ENCODE assay signal across 32 cellular contexts in the genomic region with DNA sequence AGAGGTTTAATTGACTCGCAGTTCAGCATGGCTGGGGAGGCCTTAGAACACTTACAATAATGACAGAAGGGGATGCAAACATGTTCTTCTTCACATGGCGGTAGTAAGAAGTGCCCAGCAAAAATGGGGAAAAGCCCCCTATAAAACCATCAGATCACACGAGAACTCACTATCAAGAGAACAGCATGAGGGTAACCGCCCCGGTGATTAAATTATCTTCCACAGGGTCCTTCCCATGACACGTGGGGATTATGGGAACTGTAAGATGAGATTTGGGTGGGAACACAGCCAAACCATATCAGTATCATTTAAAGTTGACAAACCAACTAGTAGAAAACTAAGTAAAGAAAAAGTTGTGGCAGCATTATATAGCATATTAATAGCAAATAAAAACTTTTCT.
"Had no signal": no experiment of that assay in that cellular context is flagged by ENCODE, and none has a peak within 500 bp of the region (broad histone marks: within the 10 kb centered on the region; RNA-seq: fewer than 3 reads in every experiment).

No MANE protein-coding gene starts in this region.

- DNase-seq: activated CD4-positive, alpha-beta memory T cell treated with anti-CD3 and anti-CD28 coated beads for 36 hours; activated CD4-positive, alpha-beta T cell treated with anti-CD3 and anti-CD28 coated beads for 36 hours; activated CD4-positive, alpha-beta T cell treated with anti-CD3 and anti-CD28 coated beads, Interleukin-2, amount 10 ng/mL, durations not matched to agents 24 days and 14 days; activated CD4-positive, CD25-positive, alpha-beta regulatory T cell; activated CD4-positive, CD25-positive, alpha-beta regulatory T cell treated with anti-CD3 and anti-CD28 coated beads, Interleukin-2, amount 50 U/mL, for 72 hours; activated CD8-positive, alpha-beta memory T cell treated with anti-CD3 and anti-CD28 coated beads, Interleukin-2, amount 50 U/mL, for 48 hours; activated CD8-positive, alpha-beta T cell treated with anti-CD3 and anti-CD28 coated beads, Interleukin-2, amount 10 ng/mL, durations not matched to agents 7 days and 5 days; activated gamma-delta T cell; activated naive CD4-positive, alpha-beta T cell; activated naive CD4-positive, alpha-beta T cell treated with anti-CD3 and anti-CD28 coated beads, Interleukin-2, amount 10 ng/mL, durations not matched to agents 7 days and 5 days; activated naive CD8-positive, alpha-beta T cell treated with anti-CD3 and anti-CD28 coated beads, Interleukin-2, amount 10 ng/mL, durations not matched to agents 7 days and 5 days; activated T-cell treated with anti-CD3 and anti-CD28 coated beads for 4 hours; activated T-cell treated with anti-CD3 and anti-CD28 coated beads, Interleukin-2, amount 50 U/mL, for 24 hours; activated T-cell treated with anti-CD3 and anti-CD28 coated beads, Interleukin-2, amount 50 U/mL, for 72 hours; central memory CD4-positive, alpha-beta T cell; cerebellar nuclear complex; colonic mucosa; effector CD8-positive, alpha-beta T cell; foreskin keratinocyte; gastrocnemius medialis; glutamatergic neuron; heart left ventricle; T-helper 17 cell; T1000 had no signal

- H3K36me3 ChIP-seq: ascending aorta, breast epithelium, cardiac muscle cell, colonic mucosa, gastrocnemius medialis, heart left ventricle had no signal

- H3K27me3 ChIP-seq: ascending aorta, breast epithelium, cardiac muscle cell, colonic mucosa, foreskin keratinocyte, heart left ventricle had no signal

- ATAC-seq: activated CD4-positive, alpha-beta T cell treated with anti-CD3 and anti-CD28 coated beads for 36 hours; activated CD8-positive, alpha-beta T cell treated with anti-CD3 and anti-CD28 coated beads, Interleukin-2, amount 10 ng/mL, durations not matched to agents 7 days and 5 days; activated naive CD4-positive, alpha-beta T cell treated with anti-CD3 and anti-CD28 coated beads, Interleukin-2, amount 50 U/mL, for 72 hours; activated T-cell treated with anti-CD3 and anti-CD28 coated beads, Interleukin-2, amount 50 U/mL, for 72 hours; esophagus mucosa; foreskin keratinocyte; gastrocnemius medialis; heart left ventricle; T-helper 17 cell had no signal

- FAIRE-seq: endometrium had no signal

- H3K4me3 ChIP-seq: ascending aorta, breast epithelium, cardiac muscle cell, colonic mucosa, gastrocnemius medialis, heart left ventricle had no signal

- H3K27ac ChIP-seq: ascending aorta, breast epithelium, cardiac muscle cell, colonic mucosa, foreskin keratinocyte, gastrocnemius medialis, heart left ventricle had no signal

- H3K4me3 Mint-ChIP-seq: activated CD4-positive, alpha-beta memory T cell treated with anti-CD3 and anti-CD28 coated beads for 36 hours; activated CD4-positive, alpha-beta T cell treated with anti-CD3 and anti-CD28 coated beads for 36 hours; activated CD4-positive, alpha-beta T cell treated with anti-CD3 and anti-CD28 coated beads, Interleukin-2, amount 10 ng/mL, durations not matched to agents 24 days and 14 days; activated CD8-positive, alpha-beta T cell treated with anti-CD3 and anti-CD28 coated beads, Interleukin-2, amount 10 ng/mL, durations not matched to agents 7 days and 5 days; activated naive CD4-positive, alpha-beta T cell treated with anti-CD3 and anti-CD28 coated beads, Interleukin-2, amount 10 ng/mL, durations not matched to agents 7 days and 5 days; activated naive CD8-positive, alpha-beta T cell treated with anti-CD3 and anti-CD28 coated beads, Interleukin-2, amount 10 ng/mL, durations not matched to agents 7 days and 5 days; activated T-cell treated with anti-CD3 and anti-CD28 coated beads, Interleukin-2, amount 50 U/mL, for 24 hours; activated T-cell treated with anti-CD3 and anti-CD28 coated beads, Interleukin-2, amount 50 U/mL, for 72 hours; brain; T-helper 17 cell; T-helper 2 cell treated with Interferon-gamma antibody and Interleukin-4, amounts not matched to agents 5 μg/mL and 100 μg/mL, for 36 hours had no signal

- H3K36me3 Mint-ChIP-seq: activated CD4-positive, alpha-beta memory T cell treated with anti-CD3 and anti-CD28 coated beads for 36 hours; activated naive CD4-positive, alpha-beta T cell treated with anti-CD3 and anti-CD28 coated beads, Interleukin-2, amount 10 ng/mL, durations not matched to agents 7 days and 5 days; activated naive CD4-positive, alpha-beta T cell treated with anti-CD3 and anti-CD28 coated beads, Interleukin-2, amount 50 U/mL, for 72 hours; activated naive CD8-positive, alpha-beta T cell treated with anti-CD3 and anti-CD28 coated beads, Interleukin-2, amount 10 ng/mL, durations not matched to agents 7 days and 5 days; brain had no signal

- H3K27ac Mint-ChIP-seq: activated CD4-positive, alpha-beta memory T cell treated with anti-CD3 and anti-CD28 coated beads for 36 hours; activated CD4-positive, alpha-beta T cell treated with anti-CD3 and anti-CD28 coated beads for 36 hours; activated CD4-positive, alpha-beta T cell treated with anti-CD3 and anti-CD28 coated beads, Interleukin-2, amount 10 ng/mL, durations not matched to agents 24 days and 14 days; activated CD8-positive, alpha-beta T cell treated with anti-CD3 and anti-CD28 coated beads, Interleukin-2, amount 10 ng/mL, durations not matched to agents 7 days and 5 days; activated naive CD4-positive, alpha-beta T cell treated with anti-CD3 and anti-CD28 coated beads, Interleukin-2, amount 10 ng/mL, durations not matched to agents 7 days and 5 days; activated naive CD4-positive, alpha-beta T cell treated with anti-CD3 and anti-CD28 coated beads, Interleukin-2, amount 50 U/mL, for 72 hours; activated naive CD8-positive, alpha-beta T cell treated with anti-CD3 and anti-CD28 coated beads, Interleukin-2, amount 10 ng/mL, durations not matched to agents 7 days and 5 days; activated T-cell treated with anti-CD3 and anti-CD28 coated beads, Interleukin-2, amount 50 U/mL, for 24 hours; activated T-cell treated with anti-CD3 and anti-CD28 coated beads, Interleukin-2, amount 50 U/mL, for 72 hours; brain; T-helper 17 cell; T-helper 2 cell treated with Interferon-gamma antibody and Interleukin-4, amounts not matched to agents 5 μg/mL and 100 μg/mL, for 36 hours had no signal

- H3K9me3 Mint-ChIP-seq: activated CD4-positive, alpha-beta memory T cell treated with anti-CD3 and anti-CD28 coated beads for 36 hours; activated naive CD4-positive, alpha-beta T cell treated with anti-CD3 and anti-CD28 coated beads, Interleukin-2, amount 10 ng/mL, durations not matched to agents 7 days and 5 days; activated naive CD4-positive, alpha-beta T cell treated with anti-CD3 and anti-CD28 coated beads, Interleukin-2, amount 50 U/mL, for 72 hours had no signal

- H3K4me1 Mint-ChIP-seq: activated CD4-positive, alpha-beta T cell treated with anti-CD3 and anti-CD28 coated beads for 36 hours; activated naive CD4-positive, alpha-beta T cell treated with anti-CD3 and anti-CD28 coated beads, Interleukin-2, amount 10 ng/mL, durations not matched to agents 7 days and 5 days; activated naive CD8-positive, alpha-beta T cell treated with anti-CD3 and anti-CD28 coated beads, Interleukin-2, amount 10 ng/mL, durations not matched to agents 7 days and 5 days; brain; T-helper 17 cell had no signal

- H3K4me1 ChIP-seq: ascending aorta, breast epithelium, colonic mucosa, foreskin keratinocyte, gastrocnemius medialis, heart left ventricle had no signal

- H3K9me3 ChIP-seq: ascending aorta, colonic mucosa, gastrocnemius medialis had no signal
